ENCODE assay signal across 17 cellular contexts in the genomic region with DNA sequence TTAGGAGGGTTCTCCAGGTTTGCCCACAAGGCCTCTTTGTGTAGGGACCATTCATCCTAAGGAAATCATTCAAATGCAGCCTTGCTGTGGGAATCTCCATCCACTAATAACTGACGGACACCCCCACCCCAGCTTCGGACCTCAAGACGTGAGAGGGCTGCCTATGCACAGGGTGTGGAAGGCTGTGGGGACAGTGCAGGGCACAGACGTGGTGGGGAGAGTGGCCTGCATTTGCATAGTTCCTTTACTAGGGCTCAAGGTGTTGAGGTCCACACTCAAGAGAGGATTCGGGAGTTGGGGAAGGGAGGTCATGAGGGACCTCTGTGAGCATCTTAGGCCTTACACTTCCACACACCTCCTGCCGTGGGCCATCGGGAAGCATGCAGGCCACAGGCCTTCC. TPM values are rescaled to one million over a fixed set of nuclear protein-coding genes. Genes with fewer than 3 reads are reported as not detected.
A peak's percentile ranks its signal among the peaks of the same experiment; 100 is the strongest.
DNase-seq lines count a peak whose midpoint lies in the region; ATAC-seq and TF ChIP-seq lines count a peak whose summit lies in the region.
"Had no signal": no experiment of that assay in that cellular context is flagged by ENCODE, and none has a peak within 500 bp of the region (broad histone marks: within the 10 kb centered on the region; RNA-seq: fewer than 3 reads in every experiment).

No MANE protein-coding gene starts in this region.

- H3K9me3 ChIP-seq in OCI-LY7 (ENCODE audit: low read length) (no peaks in the 10 kb centered on the region), psoas muscle (no peaks in the 10 kb centered on the region), tibial nerve (no peaks in the 10 kb centered on the region)
- H3K9me3 ChIP-seq: MG63 had no signal

- CTCF ChIA-PET in OCI-LY7 (lab: Charles Lee; ENCODE audit: unreplicated experiment), result no interaction called here

- WGBS in psoas muscle, 3 donors, result 83 to 92% (median 85%) methylated on average over 7 of the region's 7 CpGs
- 84 to 86% methylated on average over 7 of the region's 7 CpGs for WGBS in tibial nerve, 2 donors

- TF ChIP-seq POLR2A in tibial nerve (IDR thresholded peaks at IDR 0.05), result no peak

- no peaks in the 10 kb centered on the region for H3K36me3 ChIP-seq in OCI-LY7 (ENCODE audit: insufficient read depth, low read length)
- peaks cover 11 to 86% of the 10 kb centered on the region in 2 donors for H3K36me3 ChIP-seq in psoas muscle (ENCODE audit: insufficient read depth in 1 of 2, low read depth in 1 of 2)
- peaks cover 0 to 74% (median 10%) of the 10 kb centered on the region in 3 donors for H3K36me3 ChIP-seq in tibial nerve

- peak overlapping the region; percentile 31; the same call in 1 of the 2 replicates for H3K4me2 ChIP-seq in OCI-LY7 (ENCODE audit: low read length)

- no peak for ATAC-seq in psoas muscle

- no TSS peak for BruUV-seq in OCI-LY7 (replicated peaks; lab: Mats Ljungman, UMichigan)

- no peak for TF ChIP-seq CTCF in HL-60 (IDR thresholded peaks at IDR 0.05; ENCODE audit: insufficient read depth, low read length)
- TF ChIP-seq CTCF in OCI-LY7 (conservative IDR thresholded peaks at IDR 0.05; ENCODE audit: low read length), result no peak
- TF ChIP-seq CTCF in dorsolateral prefrontal cortex (IDR thresholded peaks at IDR 0.05 in 54 of 56, conservative IDR thresholded peaks at IDR 0.05 in 2 of 56; ENCODE audit: low read depth in 1 of 56, partially characterized antibody in 56 of 56), result no peak
- TF ChIP-seq CTCF in psoas muscle (IDR thresholded peaks at IDR 0.05), result no peak
- TF ChIP-seq CTCF in tibial nerve (IDR thresholded peaks at IDR 0.05), result no peak

- H3K79me2 ChIP-seq in OCI-LY7 (ENCODE audit: insufficient read depth, low read depth, low read length), result no peaks in the 10 kb centered on the region

- H2AFZ ChIP-seq in OCI-LY7 (ENCODE audit: low read length), result no peak overlapping the region

- peaks cover 13% of the 10 kb centered on the region for H3K4me1 ChIP-seq in OCI-LY7 (ENCODE audit: insufficient read depth, low read length, poor library complexity, severe bottlenecking)
- peaks cover 51% of the 10 kb centered on the region for H3K4me1 ChIP-seq in psoas muscle
- peaks cover 0 to 27% (median 0%) of the 10 kb centered on the region in 4 donors for H3K4me1 ChIP-seq in tibial nerve

- H3K27me3 ChIP-seq in HL-60 (ENCODE audit: insufficient read depth, poor library complexity, severe bottlenecking) (no peaks in the 10 kb centered on the region), dorsolateral prefrontal cortex (no peaks in the 10 kb centered on the region), psoas muscle (ENCODE audit: insufficient read depth in 3 of 3, low read length in 2 of 3) (no peaks in the 10 kb centered on the region), tibial nerve (no peaks in the 10 kb centered on the region)
- H3K27me3 ChIP-seq: MG63 had no signal

- TF ChIP-seq EP300 in tibial nerve (IDR thresholded peaks at IDR 0.05), result no peak

- no peaks in the 10 kb centered on the region for H4K20me1 ChIP-seq in OCI-LY7 (ENCODE audit: insufficient read depth, low read length)

- peak overlapping the region; percentile 40 for H3K27ac ChIP-seq in HL-60 (replicated peaks)
- H3K27ac ChIP-seq in OCI-LY7 (ENCODE audit: low read depth, low read length, poor library complexity, severe bottlenecking), result no peak overlapping the region
- peak overlapping the region in 32 of 59 donors; percentile 2 to 64 (median 34) for H3K27ac ChIP-seq in dorsolateral prefrontal cortex
- H3K27ac ChIP-seq in psoas muscle, result peak overlapping the region; percentile 46
- peak overlapping the region in 2 of 4 donors; percentile 25 to 57 for H3K27ac ChIP-seq in tibial nerve
- H3K27ac ChIP-seq: SK-N-MC had no signal

- DNase-seq in HL-60 (ENCODE audit: low read depth in 1 of 2, low spot score in 1 of 2) (no peak), OCI-LY7 (ENCODE audit: low spot score) (no peak), dorsolateral prefrontal cortex (no peak), psoas muscle (no peak), NCI-H510A (lab: John Stamatoyannopoulos, UW) (no peak), NCI-H2107 treated with DMSO at 0.1 percent for 48 hours (lab: John Stamatoyannopoulos, UW; ENCODE audit: unreplicated experiment) (no peak), tibial nerve (ENCODE audit: low spot score in 2 of 2) (no peak), islet precursor cell (no peak)
- DNase-seq: CD4-positive, alpha-beta memory T cell; H7; MG63; NCI-H1105; NCI-H1694 treated with DMSO at 0.1 percent for 48 hours; NCI-H2107; NCI-H226; NCI-H748 treated with DMSO at 0.1 percent for 48 hours had no signal

- H3K4me3 ChIP-seq in HL-60 (replicated peaks; ENCODE audit: insufficient read depth, low read length) (no peak overlapping the region), OCI-LY7 (ENCODE audit: low read depth, low read length, poor library complexity, severe bottlenecking) (no peak overlapping the region), dorsolateral prefrontal cortex (no peak overlapping the region), psoas muscle (no peak overlapping the region), tibial nerve (no peak overlapping the region)
- H3K4me3 ChIP-seq: MG63, SK-N-MC had no signal

- no peaks in the 10 kb centered on the region for H3K9me2 ChIP-seq in OCI-LY7 (ENCODE audit: insufficient read depth, low read length)

- POLR2A ChIA-PET in OCI-LY7 (lab: Charles Lee), result no interaction called here

- intact Hi-C loops in OCI-LY7 (cut with micrococcal nuclease; ENCODE audit: unreplicated experiment) (no loop called here), dorsolateral prefrontal cortex (cut with DNase I) (loop anchor here in 1 of 2 donors (10.0 kb wide), 1 partner anchor 76 kb away; the partner anchor contains the start of gene CD300LG), psoas muscle (cut with DNase I) (no loop called here)

RNA-seq across cellular contexts. Expression of gene DUSP3, which starts 9.8 kb away (rescaled TPM):
- 3.0 and 9.0 TPM in 2 replicates for total RNA-seq in OCI-LY7 (2014; rRNA removed; shearing (Covaris generic))
- total RNA-seq in OCI-LY7 (2022), result 6.9 and 9.8 TPM in 2 replicates
- 100 to 1,000 TPM in 70 of 120 experiments, 10 to 100 TPM in 50; 65.6 to 156 (median 103) TPM for total RNA-seq in dorsolateral prefrontal cortex
- 100 to 1,000 TPM; 191 to 253 (median 209) TPM for total RNA-seq in psoas muscle
- 100 to 1,000 TPM in 2 of 3 donors, 10 to 100 TPM in 1; 90.1 to 250 (median 170) TPM for polyA plus RNA-seq in psoas muscle
- 10 to 100 TPM; 38.6 to 50.1 (median 41.2) TPM for total RNA-seq in tibial nerve

RNA-seq across cellular contexts. Expression of gene SOST, which starts 10.4 kb away (rescaled TPM):
- total RNA-seq in OCI-LY7 (2014; rRNA removed; shearing (Covaris generic)), result not detected in 2 replicates
- total RNA-seq in OCI-LY7 (2022) (not detected in 2 replicates), dorsolateral prefrontal cortex (1 to 10 TPM in 1 of 120 experiments, under 1 TPM in 20, not detected in 99; 0.14 to 1.1 (median 0.29) TPM), psoas muscle (not detected), tibial nerve (not detected)
- not detected for polyA plus RNA-seq in psoas muscle
- total RNA-seq: CD4-positive, alpha-beta memory T cell; H7 had no signal
- polyA plus RNA-seq: CD4-positive, alpha-beta memory T cell had no signal

RNA-seq across cellular contexts. Expression of gene CFAP97D1, which starts 11.3 kb away (rescaled TPM):
- total RNA-seq in OCI-LY7 (2014; rRNA removed; shearing (Covaris generic)), result not detected in 2 replicates
- not detected in 2 replicates for total RNA-seq in OCI-LY7 (2022)
- under 1 TPM in 56 of 120 experiments, not detected in 64; 0.07 to 0.89 (median 0.22) TPM for total RNA-seq in dorsolateral prefrontal cortex
- total RNA-seq in psoas muscle, result not detected
- polyA plus RNA-seq in psoas muscle, result under 1 TPM in 2 of 3 donors, not detected in 1; 0.01 to 0.17 TPM
- total RNA-seq in tibial nerve, result under 1 TPM in 1 of 4 donors, not detected in 3; 0.42 TPM
- total RNA-seq: CD4-positive, alpha-beta memory T cell had no signal
- polyA plus RNA-seq: CD4-positive, alpha-beta memory T cell had no signal
